In genomic region chr22:38697055-38697980, GRCh38 we compare ENCODE assay signal across 9 cellular contexts. TPM values are rescaled to one million over a fixed set of nuclear protein-coding genes. Genes with fewer than 3 reads are reported as not detected.
DNase-seq lines count a peak whose midpoint lies in the region; ATAC-seq and TF ChIP-seq lines count a peak whose summit lies in the region.
"Had no signal": no experiment of that assay in that cellular context is flagged by ENCODE, and none has a peak within 500 bp of the region (broad histone marks: within the 10 kb centered on the region; RNA-seq: fewer than 3 reads in every experiment).

No MANE protein-coding gene starts in this region.

- peaks cover 10% of the 10 kb centered on the region for H3K36me3 Mint-ChIP-seq in memory B cell

- WGBS in aorta, 2 donors = 22 to 25% methylated on average over 10 of the region's 10 CpGs

- H3K27ac Mint-ChIP-seq in memory B cell = peak overlapping the region; percentile 58

- no peaks in the 10 kb centered on the region for H3K9me3 Mint-ChIP-seq in memory B cell

- H3K4me3 ChIP-seq in breast epithelium (peak overlapping the region in 1 of 3 donors; percentile 97), aorta (ENCODE audit: low read length in 2 of 2) (no peak overlapping the region)

- peak; percentile 18 for ATAC-seq in Right ventricle myocardium superior (ENCODE audit: poor library complexity)
- no peak for ATAC-seq in Right ventricle myocardium inferior
- no peak for ATAC-seq in memory B cell (ENCODE audit: low read depth)
- ATAC-seq in aorta (ENCODE audit: low FRiP score) = no peak
- no peak for ATAC-seq in GM19395 (IDR thresholded peaks at IDR 0.05; ENCODE audit: unreplicated experiment)
- ATAC-seq in GM19452 (IDR thresholded peaks at IDR 0.05; ENCODE audit: unreplicated experiment) = no peak

- H3K4me1 Mint-ChIP-seq in memory B cell = peaks cover 48% of the 10 kb centered on the region

- H3K9me3 ChIP-seq in breast epithelium (no peaks in the 10 kb centered on the region), aorta (ENCODE audit: control insufficient read depth, low read length) (no peaks in the 10 kb centered on the region)

- H3K36me3 ChIP-seq in breast epithelium (no peaks in the 10 kb centered on the region), aorta (ENCODE audit: control insufficient read depth in 1 of 2, insufficient read depth in 2 of 2, low read length in 1 of 2) (no peaks in the 10 kb centered on the region)

- H3K27me3 ChIP-seq in breast epithelium = no peaks in the 10 kb centered on the region
- no peaks in the 10 kb centered on the region for H3K27me3 ChIP-seq in aorta (ENCODE audit: control insufficient read depth in 1 of 2, insufficient read depth in 2 of 2, low read length in 1 of 2)

- TF ChIP-seq POLR2A in breast epithelium (IDR thresholded peaks at IDR 0.05) = no peak

- H3K4me1 ChIP-seq in breast epithelium (peaks cover 0 to 30% of the 10 kb centered on the region in 2 donors), aorta (ENCODE audit: control insufficient read depth in 1 of 2, insufficient read depth in 2 of 2, low read length in 2 of 2) (peaks cover 2 to 17% of the 10 kb centered on the region in 2 donors)

- H3K27me3 Mint-ChIP-seq in memory B cell = no peaks in the 10 kb centered on the region

- intact Hi-C loops in Right ventricle myocardium superior (cut with DNase I) = no loop called here
- intact Hi-C loops in Right ventricle myocardium inferior (cut with DNase I) = no loop called here
- intact Hi-C loops in breast epithelium (cut with DNase I; ENCODE audit: low total_unique reads) = no loop called here
- intact Hi-C loops in aorta (cut with DNase I) = no loop called here

- DNase-seq in Right ventricle myocardium superior (peak; percentile 51), Right ventricle myocardium inferior (ENCODE audit: missing footprints) (no peak), breast epithelium (ENCODE audit: low spot score in 2 of 2) (no peak), memory B cell (ENCODE audit: low spot score in 2 of 2) (no peak), aorta (no peak), NCI-H2227 (lab: John Stamatoyannopoulos, UW; ENCODE audit: unreplicated experiment) (no peak)
- DNase-seq: SHP77 had no signal

- H3K4me3 Mint-ChIP-seq in memory B cell = no peak overlapping the region

- H3K27ac ChIP-seq in breast epithelium (peak overlapping the region; percentile 62 to 91), aorta (ENCODE audit: low read depth in 1 of 2, low read length in 2 of 2) (peak overlapping the region; percentile 49 to 82)

- no peak for TF ChIP-seq CTCF in breast epithelium (IDR thresholded peaks at IDR 0.05)

RNA-seq across cellular contexts. Expression of gene JOSD1, which starts 3.4 kb away (rescaled TPM):
- total RNA-seq in Right ventricle myocardium superior (17.2 TPM), Right ventricle myocardium inferior (17.5 TPM), breast epithelium (10 to 100 TPM; 60.5 to 80.8 (median 61.3) TPM), aorta (10 to 100 TPM; 54.0 to 54.7 TPM)
- 10 to 100 TPM; 19.7 to 30.0 TPM for polyA plus RNA-seq in aorta

RNA-seq across cellular contexts. Expression of gene GTPBP1, which starts 8.4 kb away (rescaled TPM):
- total RNA-seq in Right ventricle myocardium superior (30.6 TPM), Right ventricle myocardium inferior (26.8 TPM), breast epithelium (10 to 100 TPM; 32.3 to 58.7 (median 56.9) TPM), aorta (10 to 100 TPM; 49.5 to 59.2 TPM)
- polyA plus RNA-seq in aorta = 10 to 100 TPM; 10.5 to 21.6 TPM

RNA-seq across cellular contexts. Expression of gene TOMM22, which starts 15.6 kb away (rescaled TPM):
- total RNA-seq in Right ventricle myocardium superior (60.9 TPM), Right ventricle myocardium inferior (66.3 TPM), breast epithelium (10 to 100 TPM; 30.6 to 37.3 (median 32.8) TPM), aorta (10 to 100 TPM; 36.0 to 39.2 TPM)
- polyA plus RNA-seq in aorta = 10 to 100 TPM; 28.9 to 42.4 TPM

RNA-seq across cellular contexts. Expression of gene CBY1, which starts 40.9 kb away (rescaled TPM):
- total RNA-seq in Right ventricle myocardium superior (38.3 TPM), Right ventricle myocardium inferior (32.9 TPM), breast epithelium (10 to 100 TPM; 18.1 to 21.1 (median 20.0) TPM), aorta (10 to 100 TPM; 24.0 to 35.2 TPM)
- polyA plus RNA-seq in aorta = 10 to 100 TPM; 64.6 to 66.5 TPM

RNA-seq across cellular contexts. Expression of gene FAM227A, which starts 41.1 kb away (rescaled TPM):
- total RNA-seq in Right ventricle myocardium superior = 0.43 TPM
- 0.27 TPM for total RNA-seq in Right ventricle myocardium inferior
- total RNA-seq in breast epithelium = 1 to 10 TPM in 2 of 3 donors, under 1 TPM in 1; 0.16 to 7.9 (median 6.3) TPM
- 1 to 10 TPM in 1 of 2 donors, under 1 TPM in 1; 0.78 to 1.3 TPM for total RNA-seq in aorta
- under 1 TPM in 1 of 2 donors, not detected in 1; 0.56 TPM for polyA plus RNA-seq in aorta
